ENCODE assay signal across 11 cellular contexts in the genomic region with DNA sequence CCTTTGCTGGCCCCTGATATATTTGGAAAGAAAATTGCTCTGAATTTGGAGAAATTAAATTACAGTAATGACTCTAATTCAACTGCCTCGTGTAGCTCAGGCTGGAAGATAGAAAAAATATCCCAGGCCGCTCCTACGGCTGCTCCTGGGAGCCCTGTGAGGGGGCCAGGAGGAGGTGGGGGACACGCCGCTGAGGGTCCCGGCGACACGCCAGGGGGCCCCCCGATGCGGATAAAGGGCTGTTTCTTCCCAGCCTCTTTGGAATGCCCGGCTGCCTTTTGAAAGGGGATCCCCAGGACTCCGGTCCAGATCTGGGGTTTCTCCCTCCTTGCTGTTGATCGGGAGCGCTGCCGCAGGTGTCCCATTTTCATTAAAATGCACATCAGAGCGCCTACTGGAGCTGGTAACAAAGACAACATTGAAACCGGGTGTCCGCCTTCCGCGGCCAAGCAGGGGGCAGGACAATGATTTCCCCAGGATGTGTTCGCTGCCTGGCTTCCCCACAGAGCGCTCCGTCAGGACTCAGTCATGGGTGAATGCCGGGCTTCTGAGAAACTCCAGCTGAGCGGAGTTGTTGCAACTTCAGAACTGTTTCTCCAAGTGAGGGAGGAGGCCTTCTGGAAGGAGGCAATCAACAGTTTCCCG.
DNase-seq lines count a peak whose midpoint lies in the region; ATAC-seq and TF ChIP-seq lines count a peak whose summit lies in the region.
"Had no signal": no experiment of that assay in that cellular context is flagged by ENCODE, and none has a peak within 500 bp of the region (broad histone marks: within the 10 kb centered on the region; RNA-seq: fewer than 3 reads in every experiment).

No MANE protein-coding gene starts in this region.

- peak overlapping the region; percentile 75 for H3K4me2 ChIP-seq in neural progenitor cell

- peaks cover 13% of the 10 kb centered on the region for H3K9me3 Mint-ChIP-seq in neural progenitor cell

- WGBS in gastroesophageal sphincter (ENCODE audit: low coverage in 1 of 2), 2 donors = 17% methylated on average over 1 of the region's 26 CpGs; no CpG with 5 or more reads in 1 of the 2 donors

- H3F3A ChIP-seq in neural progenitor cell (ENCODE audit: low read depth) = peaks cover 41% of the 10 kb centered on the region

- peaks cover 5% of the 10 kb centered on the region for H3K27me3 Mint-ChIP-seq in neural progenitor cell (ENCODE audit: insufficient read depth, low read depth)

- H4K20me1 ChIP-seq in neural progenitor cell (ENCODE audit: low read depth) = no peaks in the 10 kb centered on the region

- H3K27ac ChIP-seq in gastroesophageal sphincter (peak overlapping the region in 1 of 4 donors; percentile 12), neural progenitor cell (no peak overlapping the region)
- H3K27ac ChIP-seq: skin epidermis, tibial nerve had no signal

- peak; percentile 70 for DNase-seq in AG08395 (ENCODE audit: low spot score)
- peak; percentile 86 for DNase-seq in adipocyte (ENCODE audit: low read depth)
- peak; percentile 71 for DNase-seq in neural progenitor cell (ENCODE audit: low spot score)
- DNase-seq in activated CD4-positive, alpha-beta T cell treated with anti-CD3 and anti-CD28 coated beads, Interleukin-2, amount 50 U/mL, for 48 hours = no peak
- DNase-seq in NCI-H2107 (lab: John Stamatoyannopoulos, UW) = no peak
- DNase-seq in NCI-H2029 (lab: John Stamatoyannopoulos, UW) = no peak
- DNase-seq: NCI-H1436 treated with DMSO at 0.1 percent for 48 hours had no signal

- H3K27me3 ChIP-seq in adipocyte (replicated peaks; ENCODE audit: control insufficient read depth, insufficient read depth, low read length) (no peaks in the 10 kb centered on the region), gastroesophageal sphincter (no peaks in the 10 kb centered on the region), neural progenitor cell (no peaks in the 10 kb centered on the region)
- H3K27me3 ChIP-seq: tibial nerve had no signal

- H3K27ac Mint-ChIP-seq in neural progenitor cell = peak overlapping the region; percentile 76

- H3K36me3 ChIP-seq in adipocyte (ENCODE audit: control insufficient read depth, insufficient read depth, low read length, severe bottlenecking) (no peaks in the 10 kb centered on the region), gastroesophageal sphincter (no peaks in the 10 kb centered on the region), neural progenitor cell (no peaks in the 10 kb centered on the region)
- H3K36me3 ChIP-seq: tibial nerve had no signal

- no peak for TF ChIP-seq EP300 in gastroesophageal sphincter (IDR thresholded peaks at IDR 0.05)

- H3K36me3 Mint-ChIP-seq in neural progenitor cell = no peaks in the 10 kb centered on the region

- H3K9ac ChIP-seq in adipocyte (ENCODE audit: low read length) = peak overlapping the region; percentile 65
- H3K9ac ChIP-seq in neural progenitor cell = no peak overlapping the region

- ATAC-seq in gastroesophageal sphincter = peak; percentile 84
- no peak for ATAC-seq in GM21381 (IDR thresholded peaks at IDR 0.05; ENCODE audit: unreplicated experiment)

- TF ChIP-seq POLR2A in gastroesophageal sphincter (IDR thresholded peaks at IDR 0.05) = no peak

- peak overlapping the region; percentile 68 for H3K4me3 ChIP-seq in adipocyte (ENCODE audit: low read length)
- peak overlapping the region in 1 of 2 donors; percentile 29 for H3K4me3 ChIP-seq in gastroesophageal sphincter
- peak overlapping the region; percentile 34 for H3K4me3 ChIP-seq in neural progenitor cell
- H3K4me3 ChIP-seq: skin epidermis had no signal

- H3K9me3 ChIP-seq in adipocyte (ENCODE audit: control insufficient read depth, low read length) (peaks cover 5% of the 10 kb centered on the region), gastroesophageal sphincter (no peaks in the 10 kb centered on the region), neural progenitor cell (ENCODE audit: low read depth) (no peaks in the 10 kb centered on the region)

- H3K4me1 Mint-ChIP-seq in neural progenitor cell = peaks cover 13% of the 10 kb centered on the region

- H3K4me3 Mint-ChIP-seq in neural progenitor cell = peak overlapping the region; percentile 74

- peak in 1 of 4 experiments; percentile 10 for TF ChIP-seq CTCF in gastroesophageal sphincter (IDR thresholded peaks at IDR 0.05)
- no peak for TF ChIP-seq CTCF in neural progenitor cell (IDR thresholded peaks at IDR 0.05)

- H3K4me1 ChIP-seq in adipocyte (ENCODE audit: control insufficient read depth, insufficient read depth, low read length) = peaks cover 30% of the 10 kb centered on the region
- peaks cover 0 to 6% (median 0%) of the 10 kb centered on the region in 3 donors for H3K4me1 ChIP-seq in gastroesophageal sphincter
- H3K4me1 ChIP-seq in neural progenitor cell = peaks cover 12% of the 10 kb centered on the region

- H2AFZ ChIP-seq in neural progenitor cell (replicated peaks) = no peak overlapping the region

- H3K79me2 ChIP-seq in neural progenitor cell (ENCODE audit: low read depth) = no peaks in the 10 kb centered on the region

Comparison
In these comparisons a context has a peak if more than half of its experiments do, and no peak if none do; other contexts are left out.
1. DNase-seq: peak in AG08395 (single experiment), adipocyte (single experiment) and neural progenitor cell (single experiment); none in activated CD4-positive, alpha-beta T cell treated with anti-CD3 and anti-CD28 coated beads, Interleukin-2, amount 50 U/mL, for 48 hours (0 of 2), NCI-H2107 (single experiment) and NCI-H2029 (single experiment).